ENCODE assay signal across 14 cellular contexts in the genomic region with DNA sequence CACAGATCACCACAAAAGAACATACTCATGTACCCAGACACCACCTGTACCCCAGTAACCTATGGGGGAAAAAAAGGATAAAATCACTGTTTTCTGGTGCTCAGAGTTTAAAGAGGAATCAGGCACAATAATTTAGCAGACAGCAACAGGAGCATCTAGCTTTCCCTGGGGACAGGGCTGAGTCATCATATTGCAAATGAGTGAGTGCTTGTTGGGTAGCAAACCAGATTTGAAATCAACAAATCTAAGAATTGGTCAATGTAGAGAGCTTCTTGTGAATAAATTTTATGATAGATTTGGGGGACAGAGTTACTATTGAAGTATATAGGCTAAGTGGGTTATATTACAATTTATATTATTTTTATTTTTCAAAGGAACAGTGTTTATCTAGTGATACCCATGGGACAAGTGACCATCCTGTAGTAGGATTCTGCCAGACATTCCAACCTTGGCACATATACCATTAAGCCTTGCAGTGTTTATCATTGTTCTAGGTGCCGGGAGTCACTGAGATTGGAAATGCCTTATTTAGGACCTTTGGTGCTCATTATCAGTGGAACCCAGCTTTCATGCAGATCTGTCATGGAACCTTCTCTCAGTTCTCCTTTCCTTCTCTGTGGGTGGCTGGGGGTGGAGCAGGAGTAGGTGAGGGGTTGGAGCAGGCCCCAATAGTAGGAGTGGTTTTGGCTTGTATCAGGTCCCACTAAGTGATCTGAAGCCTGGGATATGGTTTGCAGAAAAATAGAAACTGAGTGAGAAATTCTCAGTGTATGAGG.
DNase-seq lines count a peak whose midpoint lies in the region; TF ChIP-seq lines count a peak whose summit lies in the region.
"Had no signal": no experiment of that assay in that cellular context is flagged by ENCODE, and none has a peak within 500 bp of the region (broad histone marks: within the 10 kb centered on the region; RNA-seq: fewer than 3 reads in every experiment).

No MANE protein-coding gene starts in this region.

- H4K20me1 ChIP-seq in GM23248 (ENCODE audit: insufficient read depth), result no peaks in the 10 kb centered on the region
- H4K20me1 ChIP-seq in hepatocyte (ENCODE audit: insufficient read depth, poor library complexity, severe bottlenecking), result no peaks in the 10 kb centered on the region

- H3K4me3 ChIP-seq in GM23248, result no peak overlapping the region
- H3K4me3 ChIP-seq in SJCRH30, result no peak overlapping the region
- no peak overlapping the region for H3K4me3 ChIP-seq in hepatocyte

- H3K9me2 ChIP-seq in GM23248 (ENCODE audit: insufficient read depth), result no peaks in the 10 kb centered on the region
- no peaks in the 10 kb centered on the region for H3K9me2 ChIP-seq in hepatocyte (replicated peaks; ENCODE audit: insufficient read depth)

- H3K4me1 ChIP-seq in GM23248 (ENCODE audit: insufficient read depth) (peaks cover 13% of the 10 kb centered on the region), SJCRH30 (peaks cover 59% of the 10 kb centered on the region), hepatocyte (ENCODE audit: insufficient read depth) (peaks cover 16% of the 10 kb centered on the region)

- no peak for TF ChIP-seq CTCF in hepatocyte (IDR thresholded peaks at IDR 0.05; ENCODE audit: poor library complexity)

- no peaks in the 10 kb centered on the region for H3K36me3 ChIP-seq in GM23248 (ENCODE audit: low read depth)
- no peaks in the 10 kb centered on the region for H3K36me3 ChIP-seq in SJCRH30
- H3K36me3 ChIP-seq in hepatocyte (replicated peaks; ENCODE audit: insufficient read depth, low read depth), result no peaks in the 10 kb centered on the region

- DNase-seq in CD1c-positive myeloid dendritic cell (ENCODE audit: extremely low spot score), result peak; percentile 31
- peak; percentile 76 for DNase-seq in GM23248
- DNase-seq in SJCRH30, result peak; percentile 42 to 53
- peak; percentile 57 for DNase-seq in iris pigment epithelial cell (ENCODE audit: low read depth)
- DNase-seq in hepatocyte (ENCODE audit: low spot score), result no peak
- no peak for DNase-seq in AML-193 (lab: John Stamatoyannopoulos, UW)
- DNase-seq in DMS114 treated with DMSO at 0.1 percent for 48 hours (lab: John Stamatoyannopoulos, UW; ENCODE audit: unreplicated experiment), result no peak
- DNase-seq in activated effector memory CD4-positive, alpha-beta T cell treated with anti-CD3 and anti-CD28 coated beads, Interleukin-2, amount 50 U/mL, for 16 hours, result no peak
- DNase-seq: activated CD4-positive, alpha-beta memory T cell treated with anti-CD3 and anti-CD28 coated beads for 36 hours; activated gamma-delta T cell treated with Interleukin-2 at 50 U/mL for 16 hours; CD4-positive, CD25-positive, alpha-beta regulatory T cell; NCI-H345; stimulated activated CD4-positive, alpha-beta T cell treated with anti-CD3 and anti-CD28 coated beads, Interleukin-2, amount 100 ng/mL, for 48 hours; stimulated activated naive CD8-positive, alpha-beta T cell treated with anti-CD3 and anti-CD28 coated beads, Interleukin-15, Interleukin-2, amounts not matched to agents 100 U/mL and 50 U/mL, for 24 hours had no signal

- in situ Hi-C loops in GM23248 (cut with MboI), result no loop called here

- H3K27me3 ChIP-seq in GM23248 (replicated peaks; ENCODE audit: insufficient read depth), result no peaks in the 10 kb centered on the region
- H3K27me3 ChIP-seq in SJCRH30, result no peaks in the 10 kb centered on the region
- H3K27me3 ChIP-seq in hepatocyte, result no peaks in the 10 kb centered on the region

- WGBS in GM23248 (ENCODE audit: low coverage in 1 of 2, low lambda C conversion rate in 2 of 2, missing lambda C conversion rate in 2 of 2), 2 experiments, result 95 to 100% methylated on average over 1 of the region's 1 CpG
- 100% methylated on average over 1 of the region's 1 CpG for WGBS in hepatocyte (ENCODE audit: low lambda C conversion rate, missing lambda C conversion rate)

- H2AFZ ChIP-seq in GM23248 (no peak overlapping the region), hepatocyte (no peak overlapping the region)

- no peaks in the 10 kb centered on the region for H3F3A ChIP-seq in GM23248 (ENCODE audit: insufficient read depth)

- H3K27ac ChIP-seq in GM23248, result no peak overlapping the region
- peak overlapping the region; percentile 5; the same call in 1 of the 2 replicates for H3K27ac ChIP-seq in SJCRH30
- no peak overlapping the region for H3K27ac ChIP-seq in hepatocyte

- H3K9ac ChIP-seq in GM23248, result no peak overlapping the region

- H3K9me3 ChIP-seq in GM23248 (ENCODE audit: low read depth), result no peaks in the 10 kb centered on the region
- no peaks in the 10 kb centered on the region for H3K9me3 ChIP-seq in SJCRH30 (replicated peaks)
- no peaks in the 10 kb centered on the region for H3K9me3 ChIP-seq in hepatocyte (ENCODE audit: low read depth)

- H3K79me2 ChIP-seq in GM23248 (ENCODE audit: insufficient read depth) (0 out of 2 replicates have a peak, but pooled peaks cover 7% of the 10 kb centered on the region), hepatocyte (peaks cover 99% of the 10 kb centered on the region)

- H3K4me2 ChIP-seq in GM23248 (ENCODE audit: unreplicated experiment) (no peak overlapping the region), hepatocyte (no peak overlapping the region)

Comparison
In these comparisons a context has a peak if more than half of its experiments do, and no peak if none do; other contexts are left out.
1. DNase-seq: peak in CD1c-positive myeloid dendritic cell (single experiment), GM23248 (single experiment), SJCRH30 (2 of 2) and iris pigment epithelial cell (single experiment); none in hepatocyte (single experiment), AML-193 (0 of 2), DMS114 treated with DMSO at 0.1 percent for 48 hours (single experiment) and activated effector memory CD4-positive, alpha-beta T cell treated with anti-CD3 and anti-CD28 coated beads, Interleukin-2, amount 50 U/mL, for 16 hours (single experiment).